27 cellular contexts compared by ENCODE assay signal in the genomic region with DNA sequence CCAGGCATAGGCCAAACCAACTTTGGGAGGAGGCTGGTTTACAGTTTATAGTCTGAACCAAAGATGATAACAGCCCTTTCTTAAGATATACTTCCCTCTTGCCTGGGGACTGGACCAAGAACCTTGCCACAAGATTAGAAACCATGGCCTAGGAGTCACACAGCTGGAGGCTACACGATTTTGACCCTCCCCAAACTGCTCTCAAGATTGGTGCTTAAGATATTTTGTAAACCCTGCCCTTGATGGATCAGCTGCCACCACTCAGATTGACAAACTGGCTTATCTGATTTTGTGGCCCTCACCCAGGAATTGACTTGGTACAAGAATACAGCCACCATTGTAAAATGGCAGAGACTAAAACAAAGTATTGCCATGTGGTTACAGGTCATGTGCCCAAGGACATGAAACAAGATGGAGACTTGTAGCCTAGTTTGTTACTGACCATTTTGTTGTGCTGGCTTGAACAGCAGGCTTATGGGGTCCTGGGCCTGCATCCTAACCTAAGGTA. TPM values are rescaled to one million over a fixed set of nuclear protein-coding genes. Genes with fewer than 3 reads are reported as not detected.
"Had no signal": no experiment of that assay in that cellular context is flagged by ENCODE, and none has a peak within 500 bp of the region (broad histone marks: within the 10 kb centered on the region; RNA-seq: fewer than 3 reads in every experiment).

No MANE protein-coding gene starts in this region.

- ATAC-seq: effector memory CD8-positive, alpha-beta T cell; esophagus mucosa; gastrocnemius medialis; heart right ventricle; left cardiac atrium; left lung; left ventricle myocardium superior; lower lobe of right lung; mucosa of descending colon; naive thymus-derived CD8-positive, alpha-beta T cell had no signal

- FAIRE-seq: endometrium, islet of Langerhans, keratinocyte had no signal

- H3K27ac Mint-ChIP-seq: dendritic cell treated with granulocyte-macrophage colony-stimulating factor and Interleukin-4, amounts not matched to agents 40 ng/mL and 50 ng/mL, for 4 days; effector memory CD8-positive, alpha-beta T cell; endodermal cell; mesothelial cell of epicardium; naive B cell; naive thymus-derived CD8-positive, alpha-beta T cell had no signal

- H3K27me3 Mint-ChIP-seq: naive thymus-derived CD8-positive, alpha-beta T cell had no signal

- DNase-seq: cortex of kidney; effector CD8-positive, alpha-beta T cell; effector memory CD8-positive, alpha-beta T cell; endodermal cell; esophagus squamous epithelium; foreskin fibroblast; foreskin melanocyte; gastrocnemius medialis; glutamatergic neuron; head of caudate nucleus; heart right ventricle; hippocampal formation; left cardiac atrium; left lung; left ventricle myocardium superior; lower lobe of right lung; mesenchymal stem cell; mucosa of descending colon; naive B cell; naive thymus-derived CD8-positive, alpha-beta T cell had no signal

- H3K4me3 ChIP-seq: esophagus squamous epithelium, gastrocnemius medialis, heart right ventricle, left lung, lower lobe of right lung, mucosa of descending colon had no signal

- H3K4me1 ChIP-seq: esophagus squamous epithelium, gastrocnemius medialis, heart right ventricle, left lung, lower lobe of right lung had no signal

- H3K4me1 Mint-ChIP-seq: mesothelial cell of epicardium; naive B cell; naive thymus-derived CD8-positive, alpha-beta T cell had no signal

- H3K27me3 ChIP-seq: esophagus squamous epithelium, gastrocnemius medialis, heart right ventricle, left lung had no signal

- H3K27ac ChIP-seq: epithelial cell of prostate, esophagus squamous epithelium, gastrocnemius medialis, heart right ventricle, left lung, lower lobe of right lung had no signal

- H3K4me3 Mint-ChIP-seq: dendritic cell treated with granulocyte-macrophage colony-stimulating factor and Interleukin-4, amounts not matched to agents 40 ng/mL and 50 ng/mL, for 4 days; effector memory CD8-positive, alpha-beta T cell; endodermal cell; mesothelial cell of epicardium; naive B cell; naive thymus-derived CD8-positive, alpha-beta T cell had no signal

- H3K36me3 ChIP-seq: esophagus squamous epithelium, gastrocnemius medialis, heart right ventricle, left lung, lower lobe of right lung had no signal

RNA-seq across cellular contexts. Expression of a gene that starts 55.8 kb away (rescaled TPM):
- total RNA-seq: naive thymus-derived CD8-positive, alpha-beta T cell had no signal
